Comparison of ENCODE assay signal across 33 cellular contexts in the genomic region with DNA sequence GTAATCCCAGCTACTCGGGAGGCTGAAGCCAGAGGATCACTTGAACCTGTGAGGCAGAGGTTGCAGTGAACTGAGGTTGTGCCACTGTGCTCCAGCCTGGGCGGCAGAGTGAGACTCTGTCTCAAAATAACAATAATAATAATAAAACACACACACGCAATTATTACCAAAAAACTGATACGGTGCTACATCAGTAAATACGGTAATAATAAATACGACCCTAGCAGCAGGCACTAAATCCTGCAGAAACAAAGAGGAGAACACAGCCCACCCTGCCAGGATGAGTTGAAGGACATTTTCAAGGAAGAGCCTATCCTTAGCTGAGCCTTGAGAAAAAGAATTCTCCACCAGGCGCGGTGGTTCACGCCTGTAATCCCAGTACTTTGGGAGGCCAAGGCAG.
"Had no signal": no experiment of that assay in that cellular context is flagged by ENCODE, and none has a peak within 500 bp of the region (broad histone marks: within the 10 kb centered on the region; RNA-seq: fewer than 3 reads in every experiment).

No MANE protein-coding gene starts in this region.

- DNase-seq: activated B cell treated with CpG ODN at 0.5 μM for 24 hours; activated CD4-positive, alpha-beta memory T cell treated with anti-CD3 and anti-CD28 coated beads for 36 hours; activated CD4-positive, alpha-beta T cell treated with anti-CD3 and anti-CD28 coated beads for 4 hours; activated CD4-positive, alpha-beta T cell treated with anti-CD3 and anti-CD28 coated beads, Interleukin-2, amount 10 ng/mL, durations not matched to agents 24 days and 14 days; activated CD4-positive, alpha-beta T cell treated with anti-CD3 and anti-CD28 coated beads, Interleukin-2, amount 50 U/mL, for 1 hour; activated CD4-positive, alpha-beta T cell treated with anti-CD3 and anti-CD28 coated beads, Interleukin-2, amount 50 U/mL, for 4 hours; activated CD4-positive, CD25-positive, alpha-beta regulatory T cell treated with anti-CD3 and anti-CD28 coated beads, Interleukin-2, amount 50 U/mL, for 72 hours; activated CD8-positive, alpha-beta memory T cell treated with anti-CD3 and anti-CD28 coated beads, Interleukin-2, amount 50 U/mL, for 4 hours; activated CD8-positive, alpha-beta T cell treated with anti-CD3 and anti-CD28 coated beads for 36 hours; activated effector memory CD4-positive, alpha-beta T cell treated with anti-CD3 and anti-CD28 coated beads, Interleukin-2, amount 50 U/mL, for 16 hours; activated gamma-delta T cell treated with Interleukin-2 at 50 U/mL for 16 hours; activated naive CD4-positive, alpha-beta T cell; activated naive CD4-positive, alpha-beta T cell treated with anti-CD3 and anti-CD28 coated beads for 36 hours; activated naive CD4-positive, alpha-beta T cell treated with anti-CD3 and anti-CD28 coated beads, Interleukin-2, amount 50 U/mL, for 16 hours; activated naive CD8-positive, alpha-beta T cell treated with anti-CD3 and anti-CD28 coated beads for 36 hours; activated T-cell treated with anti-CD3 and anti-CD28 coated beads for 4 hours; activated T-cell treated with anti-CD3 and anti-CD28 coated beads, Interleukin-2, amount 50 U/mL, for 1 hour; activated T-cell treated with anti-CD3 and anti-CD28 coated beads, Interleukin-2, amount 50 U/mL, for 4 hours; activated T-cell treated with anti-CD3 and anti-CD28 coated beads, Interleukin-2, amount 50 U/mL, for 72 hours; adrenal gland; amniotic stem cell; caudate nucleus; cerebellar nuclear complex; T-helper 1 cell; T-helper 2 cell; T-helper 9 cell had no signal

- FAIRE-seq: bronchial epithelial cell, TTC549 had no signal

- H3K9me3 ChIP-seq: adrenal gland, ascending aorta had no signal

- H3K27me3 ChIP-seq: adrenal gland, ascending aorta, cardiac muscle cell had no signal

- H3K4me3 ChIP-seq: adrenal gland, ascending aorta, cardiac muscle cell had no signal

- H3K27ac ChIP-seq: adrenal gland, ascending aorta, cardiac muscle cell, VCaP had no signal

- H3K36me3 ChIP-seq: adrenal gland, ascending aorta, cardiac muscle cell had no signal

- ATAC-seq: activated CD8-positive, alpha-beta T cell treated with anti-CD3 and anti-CD28 coated beads for 36 hours; activated naive CD4-positive, alpha-beta T cell treated with anti-CD3 and anti-CD28 coated beads, Interleukin-2, amount 50 U/mL, for 72 hours; activated T-cell treated with anti-CD3 and anti-CD28 coated beads, Interleukin-2, amount 50 U/mL, for 4 hours; activated T-cell treated with anti-CD3 and anti-CD28 coated beads, Interleukin-2, amount 50 U/mL, for 72 hours; activated T-helper 17 cell treated with anti-CD3 and anti-CD28 coated beads, Interleukin-2, amount 50 U/mL, for 72 hours had no signal
